Comparison of ENCODE assay signal across 8 cellular contexts in the genomic region with DNA sequence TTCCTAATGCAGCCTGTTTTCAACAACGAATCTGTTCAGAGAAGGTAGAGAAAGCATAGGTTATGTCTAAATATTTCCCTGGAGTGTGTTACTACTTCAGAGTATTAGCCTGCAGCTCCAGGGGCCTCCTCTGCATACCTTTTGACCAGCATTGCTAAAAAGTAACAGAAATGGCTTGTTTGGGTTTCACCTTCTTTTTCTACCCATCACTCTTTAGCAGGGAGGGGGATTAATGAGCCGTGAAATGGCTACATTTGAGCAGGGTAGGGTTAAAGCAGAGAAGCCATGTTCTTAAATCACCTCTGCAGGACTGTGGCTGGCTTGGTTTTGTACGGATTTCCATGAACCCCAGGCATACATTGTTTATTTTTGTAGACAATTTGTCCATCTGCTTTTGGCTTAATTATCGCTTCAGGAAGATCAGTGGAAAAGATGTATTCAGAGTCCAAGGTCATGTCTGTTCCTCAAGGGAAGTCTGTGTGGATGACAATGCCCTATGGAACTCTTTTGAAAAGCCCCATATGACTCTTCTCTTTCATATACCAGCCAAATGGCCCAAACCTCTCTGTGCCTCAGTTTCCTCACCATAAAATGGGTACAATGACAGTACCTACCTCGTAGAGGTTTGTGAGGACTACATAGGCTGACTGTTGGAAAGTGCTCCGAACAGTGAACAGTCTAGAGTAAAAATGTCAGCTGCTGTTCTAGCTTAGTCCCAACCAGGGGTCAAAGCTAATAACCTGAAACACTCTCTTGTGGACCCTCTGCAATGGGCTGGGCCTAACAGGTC.
DNase-seq lines count a peak whose midpoint lies in the region; ATAC-seq and TF ChIP-seq lines count a peak whose summit lies in the region.

No MANE protein-coding gene starts in this region.

- H3K79me1 ChIP-seq in mesendoderm (ENCODE audit: low read length) (peaks cover 1% of the 10 kb centered on the region), neuronal stem cell (ENCODE audit: low read depth, low read length) (peaks cover 10% of the 10 kb centered on the region)

- no peaks in the 10 kb centered on the region for H3K27me3 ChIP-seq in right atrium auricular region
- no peaks in the 10 kb centered on the region for H3K27me3 ChIP-seq in adipocyte (replicated peaks; ENCODE audit: control insufficient read depth, insufficient read depth, low read length)
- no peaks in the 10 kb centered on the region for H3K27me3 ChIP-seq in mesendoderm (ENCODE audit: insufficient read depth, low read length, poor library complexity)
- no peaks in the 10 kb centered on the region for H3K27me3 ChIP-seq in neuronal stem cell (ENCODE audit: control insufficient read depth in 3 of 3, insufficient read depth in 3 of 3, low read depth in 1 of 3, low read length in 3 of 3)

- H3K79me2 ChIP-seq in mesendoderm (ENCODE audit: control insufficient read depth, insufficient read depth, low read length): no peaks in the 10 kb centered on the region

- no peak overlapping the region for H4K5ac ChIP-seq in mesendoderm (ENCODE audit: low read length)

- no peak overlapping the region for H4K91ac ChIP-seq in neuronal stem cell (ENCODE audit: low read depth, low read length, poor library complexity)

- H2BK15ac ChIP-seq in mesendoderm (replicated peaks; ENCODE audit: low read depth) (no peak overlapping the region), neuronal stem cell (ENCODE audit: low read length) (no peak overlapping the region)

- no peak overlapping the region for H2BK5ac ChIP-seq in mesendoderm (ENCODE audit: low read length)
- no peak overlapping the region for H2BK5ac ChIP-seq in neuronal stem cell (ENCODE audit: low read length)

- no peaks in the 10 kb centered on the region for H3K9me3 ChIP-seq in right atrium auricular region
- H3K9me3 ChIP-seq in adipocyte (ENCODE audit: control insufficient read depth, low read length): no peaks in the 10 kb centered on the region
- no peaks in the 10 kb centered on the region for H3K9me3 ChIP-seq in neuronal stem cell (replicated peaks in 1 of 2; ENCODE audit: control insufficient read depth in 2 of 2, insufficient read depth in 1 of 2, low read depth in 1 of 2, low read length in 2 of 2)

- no peak overlapping the region for H3K56ac ChIP-seq in mesendoderm (ENCODE audit: low read length)

- H4K8ac ChIP-seq in mesendoderm (ENCODE audit: low read depth, low read length): no peak overlapping the region
- H4K8ac ChIP-seq in neuronal stem cell (ENCODE audit: low read depth, low read length): no peak overlapping the region

- intact Hi-C loops in left ventricle myocardium superior (cut with micrococcal nuclease): loop anchor here (10.0 kb wide), 2 partner anchors 107 to 177 kb away; a partner anchor contains a TSS

- H2AFZ ChIP-seq in neuronal stem cell (ENCODE audit: low read length): no peak overlapping the region

- no peaks in the 10 kb centered on the region for H3K36me3 ChIP-seq in right atrium auricular region
- H3K36me3 ChIP-seq in adipocyte (ENCODE audit: control insufficient read depth, insufficient read depth, low read length, severe bottlenecking): peaks cover 18% of the 10 kb centered on the region
- H3K36me3 ChIP-seq in mesendoderm (ENCODE audit: control insufficient read depth, insufficient read depth, low read length): no peaks in the 10 kb centered on the region
- peaks cover 14 to 42% of the 10 kb centered on the region in 2 donors for H3K36me3 ChIP-seq in neuronal stem cell (replicated peaks in 1 of 2; ENCODE audit: control insufficient read depth in 2 of 2, insufficient read depth in 2 of 2, low read length in 2 of 2)

- DNase-seq in right atrium auricular region (ENCODE audit: low spot score): no peak
- no peak for DNase-seq in left ventricle myocardium superior
- no peak for DNase-seq in adipocyte (ENCODE audit: low read depth)
- DNase-seq in mesendoderm: no peak
- DNase-seq in cerebellar nuclear complex (lab: John Stamatoyannopoulos, UW): no peak
- DNase-seq in neuronal stem cell (ENCODE audit: low spot score): no peak
- no peak for DNase-seq in NCI-H187 treated with DMSO at 0.1 percent for 48 hours (lab: John Stamatoyannopoulos, UW)

- peaks cover 0 to 92% of the 10 kb centered on the region in 2 donors for H3K4me1 ChIP-seq in right atrium auricular region
- H3K4me1 ChIP-seq in adipocyte (ENCODE audit: control insufficient read depth, insufficient read depth, low read length): peaks cover 42% of the 10 kb centered on the region
- H3K4me1 ChIP-seq in mesendoderm (ENCODE audit: control insufficient read depth, low read depth, low read length): peaks cover 10% of the 10 kb centered on the region
- H3K4me1 ChIP-seq in neuronal stem cell (ENCODE audit: control insufficient read depth in 2 of 2, insufficient read depth in 1 of 2, low read depth in 1 of 2, low read length in 2 of 2): peaks cover 3% of the 10 kb centered on the region in 2 donors

- peak overlapping the region; percentile 10 for H3K4ac ChIP-seq in mesendoderm (ENCODE audit: low read depth, low read length)
- no peak overlapping the region for H3K4ac ChIP-seq in neuronal stem cell (ENCODE audit: low read length)

- ATAC-seq in left ventricle myocardium superior (no peak), HG03565 (IDR thresholded peaks at IDR 0.05; ENCODE audit: unreplicated experiment) (no peak)

- no peak overlapping the region for H3K23ac ChIP-seq in mesendoderm (ENCODE audit: low read length)
- no peak overlapping the region for H3K23ac ChIP-seq in neuronal stem cell (ENCODE audit: low read depth, low read length, poor library complexity)

- H2BK12ac ChIP-seq in neuronal stem cell (ENCODE audit: low read length): no peak overlapping the region

- no peak overlapping the region for H3K18ac ChIP-seq in mesendoderm (ENCODE audit: low read length)
- H3K18ac ChIP-seq in neuronal stem cell (ENCODE audit: low read length): no peak overlapping the region

- TF ChIP-seq CTCF in right atrium auricular region (IDR thresholded peaks at IDR 0.05): no peak

- H3K9ac ChIP-seq in adipocyte (ENCODE audit: low read length): peak overlapping the region; percentile 50
- no peak overlapping the region for H3K9ac ChIP-seq in mesendoderm (ENCODE audit: low read length)
- H3K9ac ChIP-seq in neuronal stem cell (ENCODE audit: low read depth, low read length, poor library complexity): no peak overlapping the region

- H2AK5ac ChIP-seq in mesendoderm (ENCODE audit: low read length) (no peak overlapping the region), neuronal stem cell (ENCODE audit: low read depth, low read length) (no peak overlapping the region)

- H3K4me3 ChIP-seq in right atrium auricular region (no peak overlapping the region), adipocyte (ENCODE audit: low read length) (no peak overlapping the region), mesendoderm (ENCODE audit: low read length) (no peak overlapping the region), neuronal stem cell (ENCODE audit: low read length in 2 of 2) (no peak overlapping the region)

- H3K4me2 ChIP-seq in mesendoderm (ENCODE audit: low read length) (no peak overlapping the region), neuronal stem cell (ENCODE audit: insufficient read depth, low read length, poor library complexity, severe bottlenecking) (no peak overlapping the region)

- no CpG with 5 or more reads among the region's 6 CpGs for WGBS in mesendoderm (ENCODE audit: extremely low coverage, insufficient coverage, low lambda C conversion rate)
- WGBS in neuronal stem cell (ENCODE audit: extremely low coverage in 2 of 2, insufficient read length in 2 of 2, insufficient replicate concordance in 1 of 2), 2 donors: no CpG with 5 or more reads among the region's 6 CpGs

- H3K27ac ChIP-seq in right atrium auricular region: peak overlapping the region; percentile 93
- H3K27ac ChIP-seq in mesendoderm (ENCODE audit: low read depth, low read length): no peak overlapping the region
- H3K27ac ChIP-seq in neuronal stem cell (replicated peaks; ENCODE audit: low read length): no peak overlapping the region

- H2BK120ac ChIP-seq in mesendoderm (ENCODE audit: low read depth, low read length) (no peak overlapping the region), neuronal stem cell (ENCODE audit: low read depth, low read length) (no peak overlapping the region)

- H3K14ac ChIP-seq in neuronal stem cell (ENCODE audit: low read length): no peak overlapping the region

Comparison
In these comparisons a context has a peak if more than half of its experiments do, and no peak if none do; other contexts are left out.
1. H3K27ac ChIP-seq: peak in right atrium auricular region (2 of 2); none in mesendoderm (single experiment) and neuronal stem cell (single experiment).